10 cellular contexts compared by ENCODE assay signal in genomic region chr18:70380915-70381896, GRCh38.
DNase-seq lines count a peak whose midpoint lies in the region; ATAC-seq, FAIRE-seq and TF ChIP-seq lines count a peak whose summit lies in the region.
"Had no signal": no experiment of that assay in that cellular context is flagged by ENCODE, and none has a peak within 500 bp of the region (broad histone marks: within the 10 kb centered on the region; RNA-seq: fewer than 3 reads in every experiment).

No MANE protein-coding gene starts in this region.

- peaks cover 16% of the 10 kb centered on the region for H3K4me1 ChIP-seq in foreskin keratinocyte

- CTCF ChIA-PET in activated CD8-positive, alpha-beta T cell treated with anti-CD3 and anti-CD28 coated beads, Interleukin-2, amount 10 ng/mL, durations not matched to agents 7 days and 5 days (lab: Charles Lee) = interaction anchor here (1.3 kb wide), 1 partner anchor 52 kb away, joined by 3 read pairs; no protein-coding TSS in a partner anchor

- H3K27me3 ChIP-seq in foreskin keratinocyte = no peaks in the 10 kb centered on the region

- H3K9me3 Mint-ChIP-seq in activated CD8-positive, alpha-beta T cell treated with anti-CD3 and anti-CD28 coated beads, Interleukin-2, amount 10 ng/mL, durations not matched to agents 7 days and 5 days (ENCODE audit: insufficient read depth) = no peaks in the 10 kb centered on the region
- no peaks in the 10 kb centered on the region for H3K9me3 Mint-ChIP-seq in activated T-helper 2 cell treated with anti-CD3 and anti-CD28 coated beads, Interferon-gamma antibody, Interleukin-2, Interleukin-4, amounts not matched to agents 10 μg/mL and 5 μg/mL and 100 μg/mL, durations not matched to agents 14 hours and 24 hours and 36 hours
- H3K9me3 Mint-ChIP-seq in T-helper 2 cell treated with Interferon-gamma antibody and Interleukin-4, amounts not matched to agents 5 μg/mL and 100 μg/mL, for 36 hours = no peaks in the 10 kb centered on the region

- intact Hi-C loops in activated T-helper 2 cell treated with anti-CD3 and anti-CD28 coated beads, Interferon-gamma antibody, Interleukin-2, Interleukin-4, amounts not matched to agents 10 μg/mL and 5 μg/mL and 100 μg/mL, durations not matched to agents 14 hours and 24 hours and 36 hours (cut with micrococcal nuclease) = no loop called here

- TF ChIP-seq CTCF in D721Med (IDR thresholded peaks at IDR 0.05; ENCODE audit: insufficient read depth, missing control alignments) = no peak
- no peak for TF ChIP-seq CTCF in foreskin keratinocyte (conservative IDR thresholded peaks at IDR 0.05)

- H3K4me3 Mint-ChIP-seq in activated CD8-positive, alpha-beta T cell treated with anti-CD3 and anti-CD28 coated beads, Interleukin-2, amount 10 ng/mL, durations not matched to agents 7 days and 5 days = no peak overlapping the region
- H3K4me3 Mint-ChIP-seq in activated T-helper 2 cell treated with anti-CD3 and anti-CD28 coated beads, Interferon-gamma antibody, Interleukin-2, Interleukin-4, amounts not matched to agents 10 μg/mL and 5 μg/mL and 100 μg/mL, durations not matched to agents 14 hours and 24 hours and 36 hours (ENCODE audit: low read depth) = no peak overlapping the region
- no peak overlapping the region for H3K4me3 Mint-ChIP-seq in T-helper 2 cell treated with Interferon-gamma antibody and Interleukin-4, amounts not matched to agents 5 μg/mL and 100 μg/mL, for 36 hours

- ATAC-seq in activated CD8-positive, alpha-beta T cell treated with anti-CD3 and anti-CD28 coated beads, Interleukin-2, amount 10 ng/mL, durations not matched to agents 7 days and 5 days = peak; percentile 42
- ATAC-seq in foreskin keratinocyte = no peak

- no peak overlapping the region for H3K27ac Mint-ChIP-seq in activated CD8-positive, alpha-beta T cell treated with anti-CD3 and anti-CD28 coated beads, Interleukin-2, amount 10 ng/mL, durations not matched to agents 7 days and 5 days
- no peak overlapping the region for H3K27ac Mint-ChIP-seq in activated T-helper 2 cell treated with anti-CD3 and anti-CD28 coated beads, Interferon-gamma antibody, Interleukin-2, Interleukin-4, amounts not matched to agents 10 μg/mL and 5 μg/mL and 100 μg/mL, durations not matched to agents 14 hours and 24 hours and 36 hours
- H3K27ac Mint-ChIP-seq in T-helper 2 cell treated with Interferon-gamma antibody and Interleukin-4, amounts not matched to agents 5 μg/mL and 100 μg/mL, for 36 hours = no peak overlapping the region

- FAIRE-seq in D721Med (lab: Jason Lieb, UNC) = peak; percentile 90
- FAIRE-seq: endometrium had no signal

- H3K36me3 Mint-ChIP-seq in activated CD8-positive, alpha-beta T cell treated with anti-CD3 and anti-CD28 coated beads, Interleukin-2, amount 10 ng/mL, durations not matched to agents 7 days and 5 days (ENCODE audit: low read depth) = no peaks in the 10 kb centered on the region
- H3K36me3 Mint-ChIP-seq in activated T-helper 2 cell treated with anti-CD3 and anti-CD28 coated beads, Interferon-gamma antibody, Interleukin-2, Interleukin-4, amounts not matched to agents 10 μg/mL and 5 μg/mL and 100 μg/mL, durations not matched to agents 14 hours and 24 hours and 36 hours (ENCODE audit: low read depth) = no peaks in the 10 kb centered on the region
- H3K36me3 Mint-ChIP-seq in T-helper 2 cell treated with Interferon-gamma antibody and Interleukin-4, amounts not matched to agents 5 μg/mL and 100 μg/mL, for 36 hours (ENCODE audit: low read depth) = no peaks in the 10 kb centered on the region

- POLR2A ChIA-PET in activated CD8-positive, alpha-beta T cell treated with anti-CD3 and anti-CD28 coated beads, Interleukin-2, amount 10 ng/mL, durations not matched to agents 7 days and 5 days (lab: Charles Lee) = no interaction called here

- DNase-seq in D721Med (ENCODE audit: insufficient read length, low spot score) (no peak), NCI-H1105 treated with DMSO at 0.1 percent for 48 hours (lab: John Stamatoyannopoulos, UW) (peak; percentile 44), left kidney (ENCODE audit: low read depth, low spot score) (peak; percentile 19), foreskin keratinocyte (no peak)
- no peak for DNase-seq in activated CD8-positive, alpha-beta T cell treated with anti-CD3 and anti-CD28 coated beads, Interleukin-2, amount 10 ng/mL, durations not matched to agents 7 days and 5 days
- DNase-seq in stimulated activated CD8-positive, alpha-beta memory T cell treated with anti-CD3 and anti-CD28 coated beads, Interleukin-4, amount 100 ng/mL, for 48 hours = no peak
- DNase-seq in activated T-helper 2 cell treated with anti-CD3 and anti-CD28 coated beads, Interferon-gamma antibody, Interleukin-2, Interleukin-4, amounts not matched to agents 10 μg/mL and 5 μg/mL and 100 μg/mL, durations not matched to agents 14 hours and 24 hours and 36 hours (ENCODE audit: low spot score) = no peak
- no peak for DNase-seq in T-helper 2 cell treated with Interferon-gamma antibody and Interleukin-4, amounts not matched to agents 5 μg/mL and 100 μg/mL, for 36 hours (ENCODE audit: low spot score)
- DNase-seq: T1000 had no signal

- H3K27ac ChIP-seq in foreskin keratinocyte = no peak overlapping the region

- no peaks in the 10 kb centered on the region for H3K4me1 Mint-ChIP-seq in activated CD8-positive, alpha-beta T cell treated with anti-CD3 and anti-CD28 coated beads, Interleukin-2, amount 10 ng/mL, durations not matched to agents 7 days and 5 days (ENCODE audit: low read depth)
- peaks cover 2% of the 10 kb centered on the region for H3K4me1 Mint-ChIP-seq in activated T-helper 2 cell treated with anti-CD3 and anti-CD28 coated beads, Interferon-gamma antibody, Interleukin-2, Interleukin-4, amounts not matched to agents 10 μg/mL and 5 μg/mL and 100 μg/mL, durations not matched to agents 14 hours and 24 hours and 36 hours (ENCODE audit: low read depth)
- H3K4me1 Mint-ChIP-seq in T-helper 2 cell treated with Interferon-gamma antibody and Interleukin-4, amounts not matched to agents 5 μg/mL and 100 μg/mL, for 36 hours (ENCODE audit: low read depth) = peaks cover 2% of the 10 kb centered on the region

- no peaks in the 10 kb centered on the region for H3K27me3 Mint-ChIP-seq in activated CD8-positive, alpha-beta T cell treated with anti-CD3 and anti-CD28 coated beads, Interleukin-2, amount 10 ng/mL, durations not matched to agents 7 days and 5 days (ENCODE audit: low read depth)
- no peaks in the 10 kb centered on the region for H3K27me3 Mint-ChIP-seq in activated T-helper 2 cell treated with anti-CD3 and anti-CD28 coated beads, Interferon-gamma antibody, Interleukin-2, Interleukin-4, amounts not matched to agents 10 μg/mL and 5 μg/mL and 100 μg/mL, durations not matched to agents 14 hours and 24 hours and 36 hours (ENCODE audit: low read depth)
- H3K27me3 Mint-ChIP-seq in T-helper 2 cell treated with Interferon-gamma antibody and Interleukin-4, amounts not matched to agents 5 μg/mL and 100 μg/mL, for 36 hours (ENCODE audit: low read depth) = no peaks in the 10 kb centered on the region

Comparison
In these comparisons a context has a peak if more than half of its experiments do, and no peak if none do; other contexts are left out.
1. DNase-seq: peak in NCI-H1105 treated with DMSO at 0.1 percent for 48 hours (single experiment) and left kidney (single experiment); none in D721Med (single experiment), activated CD8-positive, alpha-beta T cell treated with anti-CD3 and anti-CD28 coated beads, Interleukin-2, amount 10 ng/mL, durations not matched to agents 7 days and 5 days (single experiment), stimulated activated CD8-positive, alpha-beta memory T cell treated with anti-CD3 and anti-CD28 coated beads, Interleukin-4, amount 100 ng/mL, for 48 hours (single experiment), activated T-helper 2 cell treated with anti-CD3 and anti-CD28 coated beads, Interferon-gamma antibody, Interleukin-2, Interleukin-4, amounts not matched to agents 10 μg/mL and 5 μg/mL and 100 μg/mL, durations not matched to agents 14 hours and 24 hours and 36 hours (single experiment), T-helper 2 cell treated with Interferon-gamma antibody and Interleukin-4, amounts not matched to agents 5 μg/mL and 100 μg/mL, for 36 hours (single experiment) and foreskin keratinocyte (0 of 2).